ENCODE assay signal across 15 cellular contexts in the genomic region with DNA sequence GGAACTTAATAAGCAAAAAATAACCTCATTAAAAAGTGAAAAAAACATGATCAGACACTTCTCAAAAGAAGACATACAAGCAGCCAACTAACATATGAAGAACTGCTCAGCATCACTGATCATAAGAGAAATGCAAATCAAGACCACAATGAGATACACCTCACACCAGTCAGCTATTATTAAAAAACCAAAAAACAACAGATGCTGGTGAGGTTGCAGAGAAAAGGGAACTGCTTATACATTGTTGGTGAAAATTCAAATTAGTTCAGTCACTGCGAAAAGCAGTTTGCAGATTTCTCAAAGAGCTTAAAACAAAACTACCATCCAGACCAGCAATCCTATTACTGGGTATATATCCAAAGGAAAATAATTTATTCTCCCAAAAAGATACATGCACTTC.
A peak's percentile ranks its signal among the peaks of the same experiment; 100 is the strongest.
DNase-seq lines count a peak whose midpoint lies in the region; ATAC-seq lines count a peak whose summit lies in the region.
"Had no signal": no experiment of that assay in that cellular context is flagged by ENCODE, and none has a peak within 500 bp of the region (broad histone marks: within the 10 kb centered on the region; RNA-seq: fewer than 3 reads in every experiment).

No MANE protein-coding gene starts in this region.

- DNase-seq in posterior cingulate gyrus = no peak
- DNase-seq in occipital lobe (lab: John Stamatoyannopoulos, UW) = no peak
- DNase-seq in activated CD8-positive, alpha-beta memory T cell treated with anti-CD3 and anti-CD28 coated beads, Interleukin-2, amount 50 U/mL, for 48 hours = no peak
- no peak for DNase-seq in effector memory CD4-positive, alpha-beta T cell
- DNase-seq: CD4-positive, alpha-beta T cell; KBM-7; NCI-H2029; psoas muscle; stimulated activated naive CD4-positive, alpha-beta T cell treated with Interleukin-2 at 50 U/mL for 16 hours had no signal

- peak overlapping the region in 3 of 4 donors; percentile 11 to 88 (median 81) for H3K4me3 Mint-ChIP-seq in IgD-negative memory B cell
- H3K4me3 Mint-ChIP-seq: CD4-positive, alpha-beta T cell; mesothelial cell of epicardium had no signal

- peak overlapping the region in 2 of 3 donors; percentile 5 to 9 for H3K27ac Mint-ChIP-seq in IgD-negative memory B cell
- H3K27ac Mint-ChIP-seq: CD4-positive, alpha-beta T cell; mesothelial cell of epicardium had no signal

- H3K36me3 ChIP-seq in effector memory CD4-positive, alpha-beta T cell (ENCODE audit: control insufficient read depth, insufficient read depth, low read length) = no peaks in the 10 kb centered on the region
- H3K36me3 ChIP-seq: HAP-1 had no signal

- H3K27me3 ChIP-seq in effector memory CD4-positive, alpha-beta T cell (replicated peaks; ENCODE audit: control insufficient read depth, insufficient read depth, low read length, poor library complexity, severe bottlenecking) = no peaks in the 10 kb centered on the region

- H3K4me1 ChIP-seq in effector memory CD4-positive, alpha-beta T cell (ENCODE audit: control insufficient read depth, insufficient read depth, low read length, poor library complexity, severe bottlenecking) = no peaks in the 10 kb centered on the region
- H3K4me1 ChIP-seq: psoas muscle had no signal

- H3K27ac ChIP-seq in effector memory CD4-positive, alpha-beta T cell (ENCODE audit: insufficient read depth, low read length, poor library complexity, severe bottlenecking) = no peak overlapping the region
- H3K27ac ChIP-seq: psoas muscle had no signal

- H3K4me1 Mint-ChIP-seq in IgD-negative memory B cell = peaks cover 14 to 29% (median 21%) of the 10 kb centered on the region in 3 donors
- H3K4me1 Mint-ChIP-seq: mesothelial cell of epicardium had no signal

- intact Hi-C loops in posterior cingulate gyrus (cut with DNase I) = no loop called here

- peaks cover 13% of the 10 kb centered on the region for H3K27me3 Mint-ChIP-seq in IgD-negative memory B cell
- H3K27me3 Mint-ChIP-seq: CD4-positive, alpha-beta T cell had no signal

- peaks cover 0 to 3% (median 0%) of the 10 kb centered on the region in 3 donors for H3K9me3 Mint-ChIP-seq in IgD-negative memory B cell
- H3K9me3 Mint-ChIP-seq: CD4-positive, alpha-beta T cell had no signal

- H3K4me3 ChIP-seq in effector memory CD4-positive, alpha-beta T cell (ENCODE audit: insufficient read depth, low read depth, low read length, poor library complexity, severe bottlenecking) = no peak overlapping the region
- H3K4me3 ChIP-seq: HAP-1, psoas muscle had no signal

- ATAC-seq in GM18868 (IDR thresholded peaks at IDR 0.05; ENCODE audit: unreplicated experiment) = peak; percentile 78
- peak; percentile 88 for ATAC-seq in GM21528 (IDR thresholded peaks at IDR 0.05; ENCODE audit: low FRiP score, unreplicated experiment)
- peak; percentile 94 for ATAC-seq in HG03039 (IDR thresholded peaks at IDR 0.05; ENCODE audit: unreplicated experiment)
- ATAC-seq: psoas muscle had no signal

- H3K9me3 ChIP-seq in effector memory CD4-positive, alpha-beta T cell (ENCODE audit: control insufficient read depth, low read length) = no peaks in the 10 kb centered on the region
- H3K9me3 ChIP-seq: HAP-1, psoas muscle had no signal

- H3K36me3 Mint-ChIP-seq in IgD-negative memory B cell = no peaks in the 10 kb centered on the region
- H3K36me3 Mint-ChIP-seq: mesothelial cell of epicardium had no signal
